1 cellular context compared by ENCODE assay signal in genomic region chr13:108496364-108497215, GRCh38.
TF ChIP-seq lines count a peak whose summit lies in the region.

No MANE protein-coding gene starts in this region.

TF ChIP-seq in SK-N-SH, 30 proteins besides CTCF, POLR2A, EP300 and RAD21 (continued from another document):
- no peak for TF ChIP-seq REST (IDR thresholded peaks at IDR 0.05; ENCODE audit: low read depth, low read length)
- TF ChIP-seq IRF3 (IDR thresholded peaks at IDR 0.05; ENCODE audit: low read depth, low read length) = no peak
- TF ChIP-seq ELF1 (IDR thresholded peaks at IDR 0.05) = no peak
- TF ChIP-seq MXI1 (IDR thresholded peaks at IDR 0.05; ENCODE audit: low read depth, low read length) = no peak
- no peak for TF ChIP-seq FOSL2 (IDR thresholded peaks at IDR 0.05; ENCODE audit: borderline replicate concordance, low read depth)
- TF ChIP-seq YY1 (IDR thresholded peaks at IDR 0.05; ENCODE audit: low read depth) = no peak
- TF ChIP-seq EZH2phosphoT487 (IDR thresholded peaks at IDR 0.05; ENCODE audit: borderline replicate concordance, low read depth) = no peak
- TF ChIP-seq NFIC (IDR thresholded peaks at IDR 0.05; ENCODE audit: borderline replicate concordance) = no peak
- no peak for TF ChIP-seq SIN3A (IDR thresholded peaks at IDR 0.05; ENCODE audit: borderline replicate concordance, low read depth, low read length)
- TF ChIP-seq TAF1 (IDR thresholded peaks at IDR 0.05; ENCODE audit: borderline replicate concordance, low read depth, low read length) = no peak
- TF ChIP-seq TEAD4 (IDR thresholded peaks at IDR 0.05; ENCODE audit: borderline replicate concordance, insufficient read depth) = no peak
- no peak for TF ChIP-seq TCF12 (IDR thresholded peaks at IDR 0.05)
